Comparison of ENCODE assay signal across 1 cellular context in the genomic region with DNA sequence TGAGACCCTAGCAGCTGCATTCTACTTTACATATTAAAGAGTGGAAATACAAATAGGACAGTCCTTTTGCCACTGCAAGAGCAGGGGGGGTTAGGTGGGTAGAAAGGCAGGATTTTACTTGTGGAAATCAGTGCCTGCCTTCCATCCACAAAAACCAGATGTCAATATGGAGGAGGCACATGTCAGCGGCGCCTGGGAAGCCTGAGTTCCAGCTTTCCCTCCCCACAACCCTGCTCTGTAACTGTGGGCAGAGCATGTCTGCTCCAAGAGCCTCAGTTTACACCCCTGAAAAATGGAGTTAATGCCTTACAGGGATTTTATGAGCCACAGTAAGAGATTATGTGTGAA.
TF ChIP-seq lines count a peak whose summit lies in the region.

No MANE protein-coding gene starts in this region.

TF ChIP-seq in SK-N-SH treated with all-trans-retinoic acid at 6 μM for 48 hours, 23 proteins besides CTCF, POLR2A, EP300 and RAD21 (continued from another document):
- TF ChIP-seq ZNF70 (CRISPR knock-in tag; IDR thresholded peaks at IDR 0.05) (no peak), ARNTL (CRISPR knock-in tag; IDR thresholded peaks at IDR 0.05; ENCODE audit: borderline replicate concordance, low read depth) (no peak), BACH2 (CRISPR knock-in tag; IDR thresholded peaks at IDR 0.05; ENCODE audit: borderline replicate concordance) (no peak), ZFP30 (CRISPR knock-in tag; IDR thresholded peaks at IDR 0.05) (no peak), ZFP3 (CRISPR knock-in tag; IDR thresholded peaks at IDR 0.05) (no peak), SNAI2 (CRISPR knock-in tag; IDR thresholded peaks at IDR 0.05) (no peak)
- TF ChIP-seq, protein P1, sequence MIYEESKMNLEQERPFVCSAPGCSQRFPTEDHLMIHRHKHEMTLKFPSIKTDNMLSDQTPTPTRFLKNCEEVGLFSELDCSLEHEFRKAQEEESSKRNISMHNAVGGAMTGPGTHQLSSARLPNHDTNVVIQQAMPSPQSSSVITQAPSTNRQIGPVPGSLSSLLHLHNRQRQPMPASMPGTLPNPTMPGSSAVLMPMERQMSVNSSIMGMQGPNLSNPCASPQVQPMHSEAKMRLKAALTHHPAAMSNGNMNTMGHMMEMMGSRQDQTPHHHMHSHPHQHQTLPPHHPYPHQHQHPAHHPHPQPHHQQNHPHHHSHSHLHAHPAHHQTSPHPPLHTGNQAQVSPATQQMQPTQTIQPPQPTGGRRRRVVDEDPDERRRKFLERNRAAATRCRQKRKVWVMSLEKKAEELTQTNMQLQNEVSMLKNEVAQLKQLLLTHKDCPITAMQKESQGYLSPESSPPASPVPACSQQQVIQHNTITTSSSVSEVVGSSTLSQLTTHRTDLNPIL (CRISPR knock-in tag; IDR thresholded peaks at IDR 0.05; ENCODE audit: low read depth) = no peak
TF ChIP-seq in SK-N-SH treated with all-trans-retinoic acid at 6 μM for 48 hours: peak in this region for 0.
